Comparison of ENCODE assay signal across 4 cellular contexts in the genomic region with DNA sequence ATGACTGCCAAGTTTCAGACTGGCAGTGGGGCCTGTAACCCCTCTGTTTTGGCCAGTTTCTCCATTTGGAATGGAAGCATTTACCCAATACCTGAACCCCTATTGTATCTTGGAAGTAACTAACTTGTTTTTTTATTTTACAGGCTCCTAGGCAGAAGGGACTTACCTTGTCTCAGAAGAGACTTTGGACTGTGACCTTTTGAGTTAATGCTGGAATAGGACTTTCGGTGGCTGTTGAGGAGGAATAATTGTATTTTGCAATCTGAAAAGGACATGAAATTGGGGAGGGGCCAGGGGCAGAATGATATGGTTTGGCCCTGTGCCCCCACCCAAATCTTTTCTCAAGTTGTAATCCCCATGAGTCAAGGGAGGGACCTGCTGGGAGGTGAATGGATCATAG.
"Had no signal": no experiment of that assay in that cellular context is flagged by ENCODE, and none has a peak within 500 bp of the region (broad histone marks: within the 10 kb centered on the region; RNA-seq: fewer than 3 reads in every experiment).

No MANE protein-coding gene starts in this region.

- ATAC-seq: GM23338 had no signal

- H3K4me3 Mint-ChIP-seq: GM23338, H9, IgD-negative memory B cell had no signal

- H3K27me3 Mint-ChIP-seq: IgD-negative memory B cell had no signal

- H3K4me1 Mint-ChIP-seq: GM23338 had no signal

- DNase-seq: H9, HCEC 1CT had no signal

- H3K4me3 ChIP-seq: GM23338 had no signal

- H3K27ac Mint-ChIP-seq: GM23338, H9, IgD-negative memory B cell had no signal
